In the genomic region with DNA sequence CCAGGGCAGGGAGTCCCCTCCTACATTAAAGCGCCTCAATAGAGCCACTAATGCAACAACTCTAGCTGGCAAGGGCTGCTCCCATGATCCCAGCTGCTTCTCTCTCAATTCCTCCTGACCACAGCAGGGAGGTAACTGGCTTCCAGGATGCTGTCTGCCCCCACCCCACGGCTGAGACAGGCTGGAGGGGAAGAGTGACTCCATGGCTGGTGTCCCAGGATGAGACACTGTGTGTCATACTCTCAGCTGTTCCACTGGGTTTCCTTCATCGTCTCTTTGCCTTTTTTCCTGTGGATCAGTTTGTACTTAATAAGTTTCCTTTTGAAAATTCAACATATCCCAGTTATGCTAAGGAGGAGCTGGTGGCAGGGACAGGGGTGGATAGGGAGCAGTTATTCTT, we compare ENCODE assay signal across 19 cellular contexts.
DNase-seq lines count a peak whose midpoint lies in the region; ATAC-seq lines count a peak whose summit lies in the region.
"Had no signal": no experiment of that assay in that cellular context is flagged by ENCODE, and none has a peak within 500 bp of the region (broad histone marks: within the 10 kb centered on the region; RNA-seq: fewer than 3 reads in every experiment).

No MANE protein-coding gene starts in this region.

- H3K36me3 ChIP-seq in adipocyte (ENCODE audit: control insufficient read depth, insufficient read depth, low read length, severe bottlenecking), result no peaks in the 10 kb centered on the region
- H3K36me3 ChIP-seq: cardiac muscle cell, esophagus squamous epithelium, WERI-Rb-1 had no signal

- peaks cover 4% of the 10 kb centered on the region for H3K4me1 ChIP-seq in adipocyte (ENCODE audit: control insufficient read depth, insufficient read depth, low read length)
- H3K4me1 ChIP-seq: esophagus squamous epithelium had no signal

- DNase-seq in AG08395 (ENCODE audit: low spot score), result peak; percentile 85
- peak; percentile 26 for DNase-seq in HPDE6-E6E7 (ENCODE audit: extremely low spot score)
- DNase-seq in adipocyte (ENCODE audit: low read depth), result peak; percentile 3
- DNase-seq in hepatic stellate cell (ENCODE audit: low spot score), result peak; percentile 76
- no peak for DNase-seq in activated gamma-delta T cell (lab: John Stamatoyannopoulos, UW)
- DNase-seq in NCI-H1048 (lab: John Stamatoyannopoulos, UW), result no peak
- DNase-seq in DMS 273 treated with DMSO at 0.1 percent for 48 hours (lab: John Stamatoyannopoulos, UW), result no peak
- DNase-seq: activated CD4-positive, alpha-beta T cell treated with anti-CD3 and anti-CD28 coated beads, Interleukin-2, amount 50 U/mL, for 48 hours; activated T-cell treated with anti-CD3 and anti-CD28 coated beads, Interleukin-2, amount 50 U/mL, for 4 hours; CD8-positive, alpha-beta T cell; DND-41; esophagus squamous epithelium; NCI-H2171; NCI-H748 treated with DMSO at 0.1 percent for 48 hours; stimulated activated naive CD4-positive, alpha-beta T cell treated with Interleukin-2 at 50 U/mL for 16 hours; trophoblast cell; WERI-Rb-1 had no signal

- no peak overlapping the region for H3K4me3 ChIP-seq in adipocyte (ENCODE audit: low read length)
- H3K4me3 ChIP-seq: cardiac muscle cell, esophagus squamous epithelium had no signal

- H3K27me3 ChIP-seq in adipocyte (replicated peaks; ENCODE audit: control insufficient read depth, insufficient read depth, low read length), result peaks cover 4% of the 10 kb centered on the region
- H3K27me3 ChIP-seq: cardiac muscle cell, esophagus squamous epithelium had no signal

- no peak for ATAC-seq in HG02973 (IDR thresholded peaks at IDR 0.05; ENCODE audit: unreplicated experiment)
- ATAC-seq: activated T-cell treated with anti-CD3 and anti-CD28 coated beads, Interleukin-2, amount 50 U/mL, for 4 hours; CD8-positive, alpha-beta T cell had no signal

- H3K9ac ChIP-seq in adipocyte (ENCODE audit: low read length), result no peak overlapping the region

- no peaks in the 10 kb centered on the region for H3K9me3 ChIP-seq in adipocyte (ENCODE audit: control insufficient read depth, low read length)
- H3K9me3 ChIP-seq: esophagus squamous epithelium had no signal

Comparison
In these comparisons a context has a peak if more than half of its experiments do, and no peak if none do; other contexts are left out.
1. DNase-seq: peak in AG08395 (single experiment), HPDE6-E6E7 (single experiment), adipocyte (single experiment) and hepatic stellate cell (single experiment); none in activated gamma-delta T cell (single experiment), NCI-H1048 (single experiment) and DMS 273 treated with DMSO at 0.1 percent for 48 hours (single experiment).